26 cellular contexts compared by ENCODE assay signal in the genomic region with DNA sequence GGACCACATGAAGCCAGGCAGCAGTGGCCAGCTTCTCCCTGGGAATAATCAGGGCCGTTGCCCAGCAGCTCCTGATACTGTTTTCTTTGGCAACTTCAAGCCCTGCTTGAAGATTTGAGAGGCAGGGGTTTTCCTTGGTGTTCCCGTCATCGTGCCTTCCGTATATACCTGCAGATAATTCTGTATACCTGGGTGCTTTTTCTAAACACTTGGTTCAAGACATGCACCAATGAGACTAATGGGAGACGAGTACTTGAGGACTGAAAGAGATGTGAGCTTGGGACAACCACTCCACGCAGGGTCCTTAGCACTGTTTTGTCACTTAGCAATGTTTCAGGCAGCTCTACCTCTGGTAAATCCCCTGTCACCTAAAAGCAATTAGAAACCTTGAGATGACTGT.
"Had no signal": no experiment of that assay in that cellular context is flagged by ENCODE, and none has a peak within 500 bp of the region (broad histone marks: within the 10 kb centered on the region; RNA-seq: fewer than 3 reads in every experiment).

No MANE protein-coding gene starts in this region.

- H3K79me2 ChIP-seq: hepatocyte had no signal

- H3K4me3 ChIP-seq: coronary artery, dorsolateral prefrontal cortex, esophagus muscularis mucosa, gastroesophageal sphincter, heart left ventricle, hepatocyte, lung had no signal

- DNase-seq: dermis blood vessel endothelial cell; dorsolateral prefrontal cortex; effector CD4-positive, alpha-beta T cell; effector memory CD4-positive, alpha-beta T cell; foreskin keratinocyte; heart left ventricle; hypothalamus; immature natural killer cell; islet precursor cell; kidney; kidney glomerular epithelial cell; left colon; left ventricle myocardium superior; mammary epithelial cell; mesendoderm; midbrain; naive B cell had no signal

- H3K27me3 ChIP-seq: dorsolateral prefrontal cortex, esophagus muscularis mucosa, foreskin keratinocyte, gastroesophageal sphincter, heart left ventricle, hepatocyte had no signal

- H3K36me3 ChIP-seq: esophagus muscularis mucosa, gastroesophageal sphincter, heart left ventricle had no signal

- ATAC-seq: foreskin keratinocyte, gastroesophageal sphincter, heart left ventricle, left colon, left lobe of liver, left ventricle myocardium superior had no signal

- H3K4me2 ChIP-seq: hepatocyte had no signal

- H3K27ac ChIP-seq: coronary artery, dorsolateral prefrontal cortex, esophagus muscularis mucosa, foreskin keratinocyte, gastroesophageal sphincter, heart left ventricle, hepatocyte had no signal

- H2AFZ ChIP-seq: hepatocyte had no signal

- H3K4me1 ChIP-seq: esophagus muscularis mucosa, foreskin keratinocyte, gastroesophageal sphincter had no signal

- H3K9me3 ChIP-seq: esophagus muscularis mucosa, gastroesophageal sphincter, heart left ventricle had no signal

- FAIRE-seq: colon, endothelial cell of umbilical vein, frontal cortex, kidney had no signal
